In the genomic region with DNA sequence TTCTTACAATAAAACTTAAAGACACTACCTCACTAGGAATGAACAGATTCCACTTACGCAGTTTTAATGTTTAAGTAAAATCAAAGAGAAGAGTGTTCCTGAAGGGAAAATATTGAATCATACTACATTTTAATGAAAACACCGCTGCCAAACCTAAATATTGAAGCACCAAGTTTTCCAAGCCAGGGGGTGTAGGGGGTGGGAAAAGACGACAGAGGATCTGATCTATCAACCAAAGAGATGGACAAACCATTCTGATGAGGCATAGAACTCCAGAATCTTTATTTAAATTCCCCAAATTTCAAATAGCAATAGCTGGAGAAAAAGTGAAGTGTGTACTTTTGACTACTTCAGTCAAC, we compare ENCODE assay signal across 8 cellular contexts. TPM values are rescaled to one million over a fixed set of nuclear protein-coding genes. Genes with fewer than 3 reads are reported as not detected.
DNase-seq lines count a peak whose midpoint lies in the region; ATAC-seq and TF ChIP-seq lines count a peak whose summit lies in the region.

No MANE protein-coding gene starts in this region.

- peak overlapping the region; percentile 91 for H3K9ac ChIP-seq in KMS-11

- no peaks in the 10 kb centered on the region for H3K36me3 Mint-ChIP-seq in naive B cell

- peak overlapping the region; percentile 81 to 99 (median 97) for H3K27ac Mint-ChIP-seq in naive B cell

- H3K27me3 ChIP-seq in KMS-11 (ENCODE audit: insufficient read depth, low read depth) = no peaks in the 10 kb centered on the region

- ATAC-seq in naive B cell (ENCODE audit: low read depth in 2 of 2) (no peak), GM21360 (IDR thresholded peaks at IDR 0.05; ENCODE audit: unreplicated experiment) (no peak)

- H3K36me3 ChIP-seq in KMS-11 (ENCODE audit: insufficient read depth) = no peaks in the 10 kb centered on the region

- peak overlapping the region; percentile 74 for H3K4me3 ChIP-seq in AG04449 (ENCODE audit: low read depth, low read length)
- peak overlapping the region; percentile 53 for H3K4me3 ChIP-seq in KMS-11 (IDR thresholded peaks at IDR 0.05; ENCODE audit: insufficient read depth, low read depth, low read length)

- POLR2A ChIA-PET in AG04449 (lab: Yijun Ruan, JAX) = no interaction called here

- no peaks in the 10 kb centered on the region for H3K27me3 Mint-ChIP-seq in naive B cell

- peaks cover 6% of the 10 kb centered on the region; the same call in 1 of the 2 replicates for H4K20me1 ChIP-seq in KMS-11 (ENCODE audit: insufficient read depth)

- H2AFZ ChIP-seq in KMS-11 (ENCODE audit: low read depth) = peak overlapping the region; percentile 51; the same call in 1 of the 2 replicates

- peaks cover 16 to 59% (median 49%) of the 10 kb centered on the region in 3 donors for H3K4me1 Mint-ChIP-seq in naive B cell

- CTCF ChIA-PET in AG04449 (lab: Yijun Ruan, JAX) = interaction anchor here (1.2 to 7.1 kb wide), 5 partner anchors 10 to 100 kb away, joined by 3 to 142 read pairs (median 27); no protein-coding TSS in a partner anchor

- peak overlapping the region; percentile 89 for H3K4me2 ChIP-seq in KMS-11

- peaks cover 49% of the 10 kb centered on the region for H3K4me1 ChIP-seq in KMS-11 (ENCODE audit: low read depth, poor library complexity, severe bottlenecking)

- no peak for TF ChIP-seq CTCF in AG04449 (IDR thresholded peaks at IDR 0.05; ENCODE audit: insufficient read depth, low read length, missing control alignments)
- no peak for TF ChIP-seq CTCF in KMS-11 (conservative IDR thresholded peaks at IDR 0.05; ENCODE audit: low read depth, low read length)

- peak overlapping the region; percentile 78 to 98 (median 96) for H3K4me3 Mint-ChIP-seq in naive B cell

- H3K79me2 ChIP-seq in KMS-11 (ENCODE audit: insufficient read depth, low read depth) = peaks cover 54% of the 10 kb centered on the region

- DNase-seq in AG04449 (ENCODE audit: low read depth, low spot score) (no peak), naive B cell (no peak), KG1 (lab: John Stamatoyannopoulos, UW) (no peak), pons (ENCODE audit: low spot score) (no peak), NCI-H1092 treated with DMSO at 0.1 percent for 48 hours (lab: John Stamatoyannopoulos, UW) (no peak)

- H3K9me3 Mint-ChIP-seq in naive B cell = no peaks in the 10 kb centered on the region

- H3K27ac ChIP-seq in KMS-11 = peak overlapping the region; percentile 97
- peak overlapping the region; percentile 67 for H3K27ac ChIP-seq in cingulate gyrus (ENCODE audit: low read depth, low read length)

RNA-seq across cellular contexts. Expression of gene ELK4, which starts 1.2 kb away (rescaled TPM):
- polyA plus RNA-seq in naive B cell (ENCODE audit: low read depth in 6 of 6) = 10 to 100 TPM in 1 of 6 donors, 1 to 10 TPM in 5; 4.8 to 10.2 (median 6.0) TPM

RNA-seq across cellular contexts. Expression of gene SLC45A3, which starts 49.7 kb away (rescaled TPM):
- polyA plus RNA-seq in naive B cell (ENCODE audit: low read depth in 6 of 6) = 1 to 10 TPM in 5 of 6 donors, under 1 TPM in 1; 0.96 to 5.4 (median 4.0) TPM
